17 cellular contexts compared by ENCODE assay signal in the genomic region with DNA sequence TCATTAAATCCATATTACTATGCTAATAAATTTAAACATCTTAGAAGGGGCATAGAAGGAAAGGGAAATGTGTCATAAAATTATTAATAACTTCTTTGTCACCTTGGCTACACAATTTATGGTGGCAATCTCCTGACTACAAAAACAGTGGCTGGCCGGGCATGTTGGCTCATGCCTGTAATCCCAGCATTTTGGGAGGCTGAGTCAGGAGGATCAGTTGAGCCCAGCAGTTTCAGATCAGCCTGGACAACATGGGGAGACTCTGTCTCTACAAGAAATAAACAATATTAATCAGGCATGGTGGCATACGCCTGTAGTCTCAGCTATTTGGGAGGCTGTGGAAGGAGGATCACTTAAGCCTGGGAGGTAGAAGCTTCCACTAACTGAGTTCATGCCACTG.
A peak's percentile ranks its signal among the peaks of the same experiment; 100 is the strongest.
DNase-seq lines count a peak whose midpoint lies in the region; ATAC-seq, FAIRE-seq and TF ChIP-seq lines count a peak whose summit lies in the region.
"Had no signal": no experiment of that assay in that cellular context is flagged by ENCODE, and none has a peak within 500 bp of the region (broad histone marks: within the 10 kb centered on the region; RNA-seq: fewer than 3 reads in every experiment).

No MANE protein-coding gene starts in this region.

- H3K18ac ChIP-seq in mesenchymal stem cell (ENCODE audit: low read depth in 1 of 2, low read length in 2 of 2): no peak overlapping the region

- WGBS in mesenchymal stem cell: 63% methylated on average over 2 of the region's 2 CpGs
- 52 to 54% methylated on average over 2 of the region's 2 CpGs for WGBS in GM23248 (ENCODE audit: low coverage in 1 of 2, low lambda C conversion rate in 2 of 2, missing lambda C conversion rate in 2 of 2), 2 experiments

- H3K4me1 ChIP-seq in astrocyte (ENCODE audit: insufficient read depth, low read length): no peaks in the 10 kb centered on the region
- H3K4me1 ChIP-seq in mesenchymal stem cell (ENCODE audit: control insufficient read depth, insufficient read depth, low read depth, low read length): no peaks in the 10 kb centered on the region
- H3K4me1 ChIP-seq in vagina: peaks cover 47% of the 10 kb centered on the region
- H3K4me1 ChIP-seq in GM23248 (ENCODE audit: insufficient read depth): 0 out of 2 replicates have a peak, but pooled peaks cover 5% of the 10 kb centered on the region
- H3K4me1 ChIP-seq: BE2C had no signal

- H4K20me1 ChIP-seq in astrocyte (ENCODE audit: insufficient read depth, low read length): no peaks in the 10 kb centered on the region
- no peaks in the 10 kb centered on the region for H4K20me1 ChIP-seq in GM23248 (ENCODE audit: insufficient read depth)

- H3K4me1 Mint-ChIP-seq in astrocyte (ENCODE audit: low read depth, unreplicated experiment): peaks cover 14% of the 10 kb centered on the region
- H3K4me1 Mint-ChIP-seq in stimulated activated naive CD8-positive, alpha-beta T cell treated with anti-CD3 and anti-CD28 coated beads, Interleukin-15, amount 100 ng/mL, for 72 hours: no peaks in the 10 kb centered on the region
- H3K4me1 Mint-ChIP-seq: CD4-positive, alpha-beta memory T cell; IgD-negative memory B cell had no signal

- H3K27ac ChIP-seq in astrocyte (ENCODE audit: low read depth, low read length) (no peak overlapping the region), mesenchymal stem cell (ENCODE audit: low read length, poor library complexity, severe bottlenecking) (no peak overlapping the region), vagina (peak overlapping the region; percentile 61), GM23248 (no peak overlapping the region)

- in situ Hi-C loops in GM23248 (cut with MboI): no loop called here

- H3K14ac ChIP-seq in mesenchymal stem cell (ENCODE audit: low read length in 2 of 2): no peak overlapping the region

- H2AFZ ChIP-seq in astrocyte (ENCODE audit: low read depth, low read length): no peak overlapping the region
- no peak overlapping the region for H2AFZ ChIP-seq in mesenchymal stem cell (ENCODE audit: low read depth, low read length)
- no peak overlapping the region for H2AFZ ChIP-seq in GM23248

- no peak overlapping the region for H2AK5ac ChIP-seq in mesenchymal stem cell (ENCODE audit: low read length, severe bottlenecking)

- peak; percentile 24 for DNase-seq in LoVo (ENCODE audit: low spot score)
- no peak for DNase-seq in astrocyte (ENCODE audit: low read depth)
- no peak for DNase-seq in mesenchymal stem cell
- no peak for DNase-seq in vagina (ENCODE audit: extremely low spot score in 2 of 2)
- DNase-seq in GM23248: no peak
- DNase-seq in stimulated activated naive CD8-positive, alpha-beta T cell treated with anti-CD3 and anti-CD28 coated beads, Interleukin-15, amount 100 ng/mL, for 72 hours: no peak
- DNase-seq: BE2C; CD4-positive, alpha-beta memory T cell; NCI-H1048; NCI-H146; NCI-H2081 treated with DMSO at 0.1 percent for 48 hours; NCI-H2227 treated with DMSO at 0.1 percent for 48 hours; NCI-H526; NK-92 treated with Interleukin-12 subunit alpha and Interleukin-12 subunit beta, amount 100 ng/mL, for 24 hours; OCI-M1 had no signal

- H3F3A ChIP-seq in GM23248 (ENCODE audit: insufficient read depth): no peaks in the 10 kb centered on the region

- peak overlapping the region; percentile 49 for H3K27ac Mint-ChIP-seq in astrocyte (ENCODE audit: unreplicated experiment)
- H3K27ac Mint-ChIP-seq in stimulated activated naive CD8-positive, alpha-beta T cell treated with anti-CD3 and anti-CD28 coated beads, Interleukin-15, amount 100 ng/mL, for 72 hours: peak overlapping the region in 1 of 2 donors; percentile 19
- H3K27ac Mint-ChIP-seq: CD4-positive, alpha-beta memory T cell; IgD-negative memory B cell had no signal

- H3K4ac ChIP-seq in mesenchymal stem cell (ENCODE audit: low read depth in 1 of 2, low read length in 2 of 2): no peak overlapping the region

- peaks cover 2% of the 10 kb centered on the region for H3K9me3 Mint-ChIP-seq in astrocyte (ENCODE audit: unreplicated experiment)
- H3K9me3 Mint-ChIP-seq in stimulated activated naive CD8-positive, alpha-beta T cell treated with anti-CD3 and anti-CD28 coated beads, Interleukin-15, amount 100 ng/mL, for 72 hours: peaks cover 14 to 15% of the 10 kb centered on the region in 2 donors

- intact Hi-C loops in vagina (cut with DNase I): no loop called here

- H3K9ac ChIP-seq in astrocyte (ENCODE audit: low read length) (no peak overlapping the region), mesenchymal stem cell (ENCODE audit: low read length) (peak overlapping the region; percentile 46), GM23248 (no peak overlapping the region)

- TF ChIP-seq CTCF in astrocyte (IDR thresholded peaks at IDR 0.05; ENCODE audit: insufficient read depth, low read depth, low read length): no peak
- TF ChIP-seq CTCF in vagina (IDR thresholded peaks at IDR 0.05): no peak

- H2BK5ac ChIP-seq in mesenchymal stem cell (ENCODE audit: low read depth, low read length, poor library complexity, severe bottlenecking): no peak overlapping the region

- H3K4me3 ChIP-seq in astrocyte (ENCODE audit: insufficient read depth, low read depth, low read length) (no peak overlapping the region), mesenchymal stem cell (ENCODE audit: insufficient read depth in 1 of 2, low read depth in 1 of 2, low read length in 2 of 2) (no peak overlapping the region), vagina (no peak overlapping the region), GM23248 (no peak overlapping the region)

- H4K8ac ChIP-seq in mesenchymal stem cell (ENCODE audit: low read length): no peak overlapping the region

- H4K91ac ChIP-seq in mesenchymal stem cell (ENCODE audit: low read length): no peak overlapping the region

- no peak for ATAC-seq in stimulated activated naive CD8-positive, alpha-beta T cell treated with anti-CD3 and anti-CD28 coated beads, Interleukin-15, amount 100 ng/mL, for 72 hours
- ATAC-seq in HG02970 (IDR thresholded peaks at IDR 0.05; ENCODE audit: low FRiP score, unreplicated experiment): no peak

- no peak for FAIRE-seq in astrocyte (lab: Jason Lieb, UNC)

- H3K4me3 Mint-ChIP-seq in astrocyte (ENCODE audit: unreplicated experiment): no peak overlapping the region
- no peak overlapping the region for H3K4me3 Mint-ChIP-seq in stimulated activated naive CD8-positive, alpha-beta T cell treated with anti-CD3 and anti-CD28 coated beads, Interleukin-15, amount 100 ng/mL, for 72 hours
- H3K4me3 Mint-ChIP-seq: CD4-positive, alpha-beta memory T cell; IgD-negative memory B cell had no signal

- H3K27me3 Mint-ChIP-seq in astrocyte (ENCODE audit: low read depth, unreplicated experiment): no peaks in the 10 kb centered on the region
- H3K27me3 Mint-ChIP-seq in stimulated activated naive CD8-positive, alpha-beta T cell treated with anti-CD3 and anti-CD28 coated beads, Interleukin-15, amount 100 ng/mL, for 72 hours: peaks cover 15% of the 10 kb centered on the region

- H3K9me2 ChIP-seq in GM23248 (ENCODE audit: insufficient read depth): no peaks in the 10 kb centered on the region

- H2BK12ac ChIP-seq in mesenchymal stem cell (ENCODE audit: low read length in 2 of 2): no peak overlapping the region

- H2BK15ac ChIP-seq in mesenchymal stem cell (ENCODE audit: low read depth, poor library complexity, severe bottlenecking): no peak overlapping the region

- no peak for TF ChIP-seq POLR2A in vagina (IDR thresholded peaks at IDR 0.05)

- H3K9me3 ChIP-seq in astrocyte (ENCODE audit: insufficient read depth, low read depth, low read length) (no peaks in the 10 kb centered on the region), mesenchymal stem cell (ENCODE audit: control insufficient read depth, low read length) (no peaks in the 10 kb centered on the region), vagina (no peaks in the 10 kb centered on the region), GM23248 (ENCODE audit: low read depth) (no peaks in the 10 kb centered on the region)
- H3K9me3 ChIP-seq: BE2C had no signal

- H3K79me2 ChIP-seq in astrocyte (ENCODE audit: insufficient read depth, low read length) (no peaks in the 10 kb centered on the region), GM23248 (ENCODE audit: insufficient read depth) (no peaks in the 10 kb centered on the region)

- H3K27me3 ChIP-seq in astrocyte (ENCODE audit: insufficient read depth, low read length) (no peaks in the 10 kb centered on the region), mesenchymal stem cell (ENCODE audit: control insufficient read depth in 1 of 2, insufficient read depth in 1 of 2, low read length in 2 of 2) (no peaks in the 10 kb centered on the region), vagina (no peaks in the 10 kb centered on the region), GM23248 (replicated peaks; ENCODE audit: insufficient read depth) (no peaks in the 10 kb centered on the region; the same call in 1 of the 2 replicates)
- H3K27me3 ChIP-seq: BE2C had no signal

- H3K4me2 ChIP-seq in astrocyte (ENCODE audit: low read length): no peak overlapping the region
- H3K4me2 ChIP-seq in mesenchymal stem cell (ENCODE audit: low read length, poor library complexity, severe bottlenecking): no peak overlapping the region
- H3K4me2 ChIP-seq in GM23248 (ENCODE audit: unreplicated experiment): no peak overlapping the region

- H3K36me3 ChIP-seq in astrocyte (ENCODE audit: insufficient read depth, low read length) (no peaks in the 10 kb centered on the region), mesenchymal stem cell (ENCODE audit: control insufficient read depth in 1 of 2, insufficient read depth in 2 of 2, low read depth in 1 of 2, low read length in 2 of 2) (no peaks in the 10 kb centered on the region), vagina (no peaks in the 10 kb centered on the region), GM23248 (ENCODE audit: low read depth) (no peaks in the 10 kb centered on the region)
- H3K36me3 ChIP-seq: BE2C had no signal

- no peak overlapping the region for H3K23ac ChIP-seq in mesenchymal stem cell (ENCODE audit: low read length in 2 of 2)

- H3K79me1 ChIP-seq in mesenchymal stem cell (replicated peaks; ENCODE audit: low read length, poor library complexity, severe bottlenecking): no peaks in the 10 kb centered on the region

- no peak overlapping the region for H2BK120ac ChIP-seq in mesenchymal stem cell (ENCODE audit: low read depth, low read length)

- H3K36me3 Mint-ChIP-seq in astrocyte (ENCODE audit: low read depth, unreplicated experiment): no peaks in the 10 kb centered on the region
- H3K36me3 Mint-ChIP-seq: CD4-positive, alpha-beta memory T cell; IgD-negative memory B cell had no signal
